Comparison of ENCODE assay signal across 24 cellular contexts in genomic region chr13:43079392-43079931, GRCh38. TPM values are rescaled to one million over a fixed set of nuclear protein-coding genes. Genes with fewer than 3 reads are reported as not detected.
DNase-seq lines count a peak whose midpoint lies in the region; ATAC-seq, FAIRE-seq and TF ChIP-seq lines count a peak whose summit lies in the region.
"Had no signal": no experiment of that assay in that cellular context is flagged by ENCODE, and none has a peak within 500 bp of the region (broad histone marks: within the 10 kb centered on the region; RNA-seq: fewer than 3 reads in every experiment).

No MANE protein-coding gene starts in this region.

- H3K27ac Mint-ChIP-seq in Caco-2 (ENCODE audit: unreplicated experiment) = no peak overlapping the region
- H3K27ac Mint-ChIP-seq: B cell; CD8-positive, alpha-beta T cell; HFFc6 had no signal

- H3K4me2 ChIP-seq in mammary epithelial cell (ENCODE audit: insufficient read depth, low read depth, low read length) (no peak overlapping the region), neuronal stem cell (ENCODE audit: insufficient read depth, low read length, poor library complexity, severe bottlenecking) (no peak overlapping the region)
- H3K4me2 ChIP-seq: BLaER1 had no signal

- BruUV-seq in mammary epithelial cell (replicated peaks; lab: Mats Ljungman, UMichigan) (TSS peak; percentile 7), Caco-2 (replicated peaks; lab: Mats Ljungman, UMichigan) (TSS peak; percentile 3)

- no peak overlapping the region for H3K4me3 Mint-ChIP-seq in Caco-2 (ENCODE audit: unreplicated experiment)
- H3K4me3 Mint-ChIP-seq: B cell; CD4-positive, CD25-positive, alpha-beta regulatory T cell; CD8-positive, alpha-beta T cell; HFFc6 had no signal

- no peak overlapping the region for H2BK12ac ChIP-seq in neuronal stem cell (ENCODE audit: low read length)

- no peak overlapping the region for H2AK5ac ChIP-seq in neuronal stem cell (ENCODE audit: low read depth, low read length)

- WGBS in mammary epithelial cell (ENCODE audit: low coverage, missing lambda C conversion rate) = 100% methylated on average over 2 of the region's 2 CpGs
- WGBS in neuronal stem cell (ENCODE audit: extremely low coverage in 2 of 2, insufficient read length in 2 of 2, insufficient replicate concordance in 1 of 2), 2 donors = no CpG with 5 or more reads among the region's 2 CpGs

- no peak overlapping the region for H2BK5ac ChIP-seq in neuronal stem cell (ENCODE audit: low read length)

- H4K91ac ChIP-seq in neuronal stem cell (ENCODE audit: low read depth, low read length, poor library complexity) = no peak overlapping the region

- dilution Hi-C loops in mammary epithelial cell (cut with HindIII; ENCODE audit: low sequenced_read_pairs) = no loop called here

- no peaks in the 10 kb centered on the region for H3K9me3 ChIP-seq in mammary epithelial cell (replicated peaks; ENCODE audit: insufficient read depth, low read length)
- H3K9me3 ChIP-seq in breast epithelium = no peaks in the 10 kb centered on the region
- H3K9me3 ChIP-seq in Caco-2 = no peaks in the 10 kb centered on the region
- no peaks in the 10 kb centered on the region for H3K9me3 ChIP-seq in kidney (ENCODE audit: control insufficient read depth in 1 of 2, low read length in 2 of 2)
- H3K9me3 ChIP-seq in neuronal stem cell (replicated peaks in 1 of 2; ENCODE audit: control insufficient read depth in 2 of 2, insufficient read depth in 1 of 2, low read depth in 1 of 2, low read length in 2 of 2) = no peaks in the 10 kb centered on the region
- H3K9me3 ChIP-seq: HAP-1 had no signal

- TF ChIP-seq CTCF in mammary epithelial cell (conservative IDR thresholded peaks at IDR 0.05 in 1 of 2, IDR thresholded peaks at IDR 0.05 in 1 of 2; ENCODE audit: extremely low read depth in 1 of 2, insufficient read depth in 1 of 2, low read depth in 1 of 2, low read length in 2 of 2) (no peak), breast epithelium (IDR thresholded peaks at IDR 0.05) (no peak), Caco-2 (IDR thresholded peaks at IDR 0.05; ENCODE audit: insufficient read depth in 1 of 2, low read depth in 1 of 2, low read length in 1 of 2, severe bottlenecking in 1 of 2, unreplicated experiment in 1 of 2) (no peak), kidney (IDR thresholded peaks at IDR 0.05; ENCODE audit: borderline replicate concordance, extremely low read depth, insufficient read depth) (no peak)

- no peak overlapping the region for H3K4me3 ChIP-seq in mammary epithelial cell (replicated peaks in 1 of 3; ENCODE audit: insufficient read depth in 1 of 3, low read depth in 2 of 3, low read length in 3 of 3)
- H3K4me3 ChIP-seq in breast epithelium = no peak overlapping the region
- H3K4me3 ChIP-seq in Caco-2 (ENCODE audit: low read depth, low read length) = no peak overlapping the region
- no peak overlapping the region for H3K4me3 ChIP-seq in kidney (ENCODE audit: low read length in 2 of 2)
- no peak overlapping the region for H3K4me3 ChIP-seq in neuronal stem cell (ENCODE audit: low read length in 2 of 2)
- H3K4me3 ChIP-seq: BLaER1, GM12878, HAP-1 had no signal

- FAIRE-seq in endometrium (lab: Jason Lieb, UNC) (peak; percentile 54), kidney (lab: Jason Lieb, UNC) (peak; percentile 51)
- FAIRE-seq: D721Med, GM12878, GM19239, H54 had no signal

- DNase-seq in mammary epithelial cell (no peak), breast epithelium (ENCODE audit: low spot score in 2 of 2) (no peak), Caco-2 (no peak), kidney (no peak), neuronal stem cell (ENCODE audit: low spot score) (no peak)
- DNase-seq: CD4-positive, CD25-positive, alpha-beta regulatory T cell; CD8-positive, alpha-beta T cell; DMS 273 treated with DMSO at 0.1 percent for 48 hours; DMS79; EL; GDM1; GOT3; HFFc6 had no signal

- POLR2A ChIA-PET in Caco-2 (lab: Charles Lee) = no interaction called here

- H3K4me1 ChIP-seq in mammary epithelial cell (ENCODE audit: insufficient read depth, low read length) (no peaks in the 10 kb centered on the region), breast epithelium (no peaks in the 10 kb centered on the region), Caco-2 (no peaks in the 10 kb centered on the region), kidney (ENCODE audit: control insufficient read depth in 1 of 2, insufficient read depth in 1 of 2, low read depth in 1 of 2, low read length in 2 of 2) (no peaks in the 10 kb centered on the region), neuronal stem cell (ENCODE audit: control insufficient read depth in 2 of 2, insufficient read depth in 1 of 2, low read depth in 1 of 2, low read length in 2 of 2) (peaks cover 8 to 12% of the 10 kb centered on the region in 2 donors)

- peaks cover 94% of the 10 kb centered on the region for H3K36me3 Mint-ChIP-seq in Caco-2 (ENCODE audit: insufficient read depth, unreplicated experiment)

- peaks cover 19% of the 10 kb centered on the region for H3K4me1 Mint-ChIP-seq in Caco-2 (ENCODE audit: low read depth, unreplicated experiment)

- ATAC-seq in GM21717 (IDR thresholded peaks at IDR 0.05; ENCODE audit: unreplicated experiment) = no peak
- ATAC-seq: CD8-positive, alpha-beta T cell; GM12878 had no signal

- H3K18ac ChIP-seq in neuronal stem cell (ENCODE audit: low read length) = no peak overlapping the region

- H3K23ac ChIP-seq in neuronal stem cell (ENCODE audit: low read depth, low read length, poor library complexity) = no peak overlapping the region

- H3K9me3 Mint-ChIP-seq in Caco-2 (ENCODE audit: unreplicated experiment) = no peaks in the 10 kb centered on the region
- H3K9me3 Mint-ChIP-seq: CD8-positive, alpha-beta T cell; HFFc6 had no signal

- H3K9ac ChIP-seq in mammary epithelial cell (ENCODE audit: insufficient read depth, low read length) = no peak overlapping the region
- no peak overlapping the region for H3K9ac ChIP-seq in kidney (ENCODE audit: low read length in 2 of 2)
- no peak overlapping the region for H3K9ac ChIP-seq in neuronal stem cell (ENCODE audit: low read depth, low read length, poor library complexity)
- H3K9ac ChIP-seq: BLaER1 had no signal

- no peaks in the 10 kb centered on the region for H3K27me3 Mint-ChIP-seq in Caco-2 (ENCODE audit: insufficient read depth, unreplicated experiment)
- H3K27me3 Mint-ChIP-seq: B cell; CD4-positive, CD25-positive, alpha-beta regulatory T cell had no signal

- intact Hi-C loops in mammary epithelial cell (cut with micrococcal nuclease) (no loop called here), breast epithelium (cut with DNase I; ENCODE audit: low total_unique reads) (no loop called here), Caco-2 (cut with micrococcal nuclease; ENCODE audit: unreplicated experiment) (no loop called here), kidney (cut with DNase I) (no loop called here)

- H3K79me1 ChIP-seq in neuronal stem cell (ENCODE audit: low read depth, low read length) = no peaks in the 10 kb centered on the region

- no peak overlapping the region for H2BK120ac ChIP-seq in neuronal stem cell (ENCODE audit: low read depth, low read length)

- CTCF ChIA-PET in mammary epithelial cell (lab: Charles Lee; ENCODE audit: low non-redundant PET) = no interaction called here
- CTCF ChIA-PET in Caco-2 (lab: Charles Lee) = no interaction called here

- no peak for TF ChIP-seq POLR2A in breast epithelium (IDR thresholded peaks at IDR 0.05)

- H3K27me3 ChIP-seq in mammary epithelial cell (ENCODE audit: insufficient read depth, low read length) = no peaks in the 10 kb centered on the region
- no peaks in the 10 kb centered on the region for H3K27me3 ChIP-seq in breast epithelium
- H3K27me3 ChIP-seq in Caco-2 (replicated peaks; ENCODE audit: control insufficient read depth, insufficient read depth, low read length) = no peaks in the 10 kb centered on the region
- no peaks in the 10 kb centered on the region for H3K27me3 ChIP-seq in neuronal stem cell (ENCODE audit: control insufficient read depth in 3 of 3, insufficient read depth in 3 of 3, low read depth in 1 of 3, low read length in 3 of 3)
- H3K27me3 ChIP-seq: BLaER1 had no signal

- no peak overlapping the region for H2BK15ac ChIP-seq in neuronal stem cell (ENCODE audit: low read length)

- H4K20me1 ChIP-seq in mammary epithelial cell (ENCODE audit: insufficient read depth, low read length) = no peaks in the 10 kb centered on the region
- H4K20me1 ChIP-seq: BLaER1 had no signal

- H2AFZ ChIP-seq in mammary epithelial cell (ENCODE audit: low read depth, low read length) (no peak overlapping the region), neuronal stem cell (ENCODE audit: low read length) (no peak overlapping the region)

- H3K36me3 ChIP-seq in mammary epithelial cell (ENCODE audit: insufficient read depth, low read length) (no peaks in the 10 kb centered on the region), breast epithelium (no peaks in the 10 kb centered on the region), Caco-2 (ENCODE audit: control insufficient read depth, insufficient read depth, low read length) (no peaks in the 10 kb centered on the region), kidney (ENCODE audit: control insufficient read depth in 1 of 2, insufficient read depth in 2 of 2, low read length in 2 of 2) (no peaks in the 10 kb centered on the region), neuronal stem cell (replicated peaks in 1 of 2; ENCODE audit: control insufficient read depth in 2 of 2, insufficient read depth in 2 of 2, low read length in 2 of 2) (no peaks in the 10 kb centered on the region)
- H3K36me3 ChIP-seq: BLaER1 had no signal

- no peak overlapping the region for H4K8ac ChIP-seq in neuronal stem cell (ENCODE audit: low read depth, low read length)

- H3K27ac ChIP-seq in mammary epithelial cell (ENCODE audit: insufficient read depth, low read depth, low read length) (no peak overlapping the region), breast epithelium (no peak overlapping the region), kidney (ENCODE audit: low read depth in 2 of 2, low read length in 2 of 2) (no peak overlapping the region), neuronal stem cell (replicated peaks; ENCODE audit: low read length) (no peak overlapping the region)
- H3K27ac ChIP-seq: 22Rv1, BLaER1, C4-2B had no signal

- H3K14ac ChIP-seq in neuronal stem cell (ENCODE audit: low read length) = no peak overlapping the region

- H3K4ac ChIP-seq in neuronal stem cell (ENCODE audit: low read length) = no peak overlapping the region

- H3K79me2 ChIP-seq in mammary epithelial cell (ENCODE audit: insufficient read depth, low read length) = peaks cover 10% of the 10 kb centered on the region

- in situ Hi-C loops in mammary epithelial cell (cut with MboI; ENCODE audit: low sequenced_read_pairs in 2 of 2) = loop anchor here in 1 of 2 donors (25.0 kb wide), 1 partner anchor 708 kb away; the partner anchor contains the start of gene ENOX1

RNA-seq across cellular contexts. Expression of gene DNAJC15, which starts 56.1 kb away (rescaled TPM):
- total RNA-seq in mammary epithelial cell (10 to 100 TPM in 1 of 2 donors, 1 to 10 TPM in 1; 9.3 to 20.7 TPM), breast epithelium (10 to 100 TPM in 2 of 3 donors, 1 to 10 TPM in 1; 9.2 to 14.4 (median 12.9) TPM), Caco-2 (2022) (71.0 and 72.2 TPM in 2 replicates), kidney (18.8 TPM)
- polyA plus RNA-seq in mammary epithelial cell (33.9 TPM), kidney (ENCODE audit: insufficient read depth, low read depth, low replicate concordance) (31.0 TPM)
- polyA minus RNA-seq in mammary epithelial cell = 12.9 TPM
- polyA plus RNA-seq in neuronal stem cell (2013, experiment 1 of 2) = 2.3 TPM
- polyA plus RNA-seq in neuronal stem cell (2013, experiment 2 of 2) = 2.9 TPM
